22 cellular contexts compared by ENCODE assay signal in the genomic region with DNA sequence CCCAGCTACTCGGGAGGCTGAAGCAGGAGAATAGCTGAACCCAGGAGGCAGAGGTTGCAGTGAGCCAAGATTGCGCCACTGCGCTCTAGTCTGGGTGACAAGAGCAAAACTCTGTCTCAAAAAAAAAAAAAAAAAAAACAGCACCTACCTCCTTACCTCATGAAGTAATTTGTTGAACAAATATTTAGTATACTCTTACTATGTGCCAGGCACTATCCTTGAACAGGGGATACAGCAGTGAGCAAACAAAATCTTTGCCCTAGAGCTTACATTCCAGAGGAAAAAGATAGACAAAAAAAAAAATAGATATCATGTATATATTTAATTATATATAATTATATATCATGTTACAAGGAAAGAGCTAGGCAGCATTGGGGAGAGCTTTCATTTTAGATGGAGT.
"Had no signal": no experiment of that assay in that cellular context is flagged by ENCODE, and none has a peak within 500 bp of the region (broad histone marks: within the 10 kb centered on the region; RNA-seq: fewer than 3 reads in every experiment).

No MANE protein-coding gene starts in this region.

- H3K9me3 Mint-ChIP-seq: activated T-cell treated with anti-CD3 and anti-CD28 coated beads, Interleukin-2, amount 50 U/mL, for 4 hours; central memory CD8-positive, alpha-beta T cell; naive thymus-derived CD8-positive, alpha-beta T cell had no signal

- H3K27ac ChIP-seq: brain microvascular endothelial cell, tibial artery, uterus had no signal

- H3K27me3 Mint-ChIP-seq: central memory CD8-positive, alpha-beta T cell; naive thymus-derived CD8-positive, alpha-beta T cell had no signal

- H3K4me3 ChIP-seq: esophagus squamous epithelium, smooth muscle cell, tibial artery, uterus had no signal

- H3K36me3 Mint-ChIP-seq: naive thymus-derived CD8-positive, alpha-beta T cell had no signal

- H3K9me3 ChIP-seq: esophagus squamous epithelium, tibial artery, uterus had no signal

- H3K4me3 Mint-ChIP-seq: activated T-cell treated with anti-CD3 and anti-CD28 coated beads, Interleukin-2, amount 50 U/mL, for 4 hours had no signal

- H3K27me3 ChIP-seq: brain microvascular endothelial cell, esophagus squamous epithelium, tibial artery, uterus had no signal

- ATAC-seq: activated CD4-positive, CD25-positive, alpha-beta regulatory T cell treated with anti-CD3 and anti-CD28 coated beads, Interleukin-2, amount 50 U/mL, for 24 hours; activated T-cell treated with anti-CD3 and anti-CD28 coated beads, Interleukin-2, amount 50 U/mL, for 4 hours; left cardiac atrium; naive thymus-derived CD8-positive, alpha-beta T cell; sciatic nerve had no signal

- H3K4me2 ChIP-seq: smooth muscle cell had no signal

- H3K36me3 ChIP-seq: brain microvascular endothelial cell, esophagus squamous epithelium, tibial artery, uterus had no signal

- DNase-seq: activated CD4-positive, alpha-beta T cell treated with anti-CD3 and anti-CD28 coated beads, Interleukin-2, amount 50 U/mL, for 1 hour; activated CD8-positive, alpha-beta memory T cell treated with anti-CD3 and anti-CD28 coated beads, Interleukin-2, amount 50 U/mL, for 4 hours; activated effector memory CD4-positive, alpha-beta T cell treated with anti-CD3 and anti-CD28 coated beads, Interleukin-2, amount 50 U/mL, for 16 hours; activated naive CD4-positive, alpha-beta T cell treated with anti-CD3 and anti-CD28 coated beads, Interleukin-2, amount 50 U/mL, for 16 hours; activated T-cell treated with anti-CD3 and anti-CD28 coated beads, Interleukin-2, amount 50 U/mL, for 4 hours; aorta; brain microvascular endothelial cell; cortex of kidney; effector CD8-positive, alpha-beta T cell; esophagus squamous epithelium; left cardiac atrium; mesendoderm; naive thymus-derived CD8-positive, alpha-beta T cell; stimulated activated CD4-positive, alpha-beta T cell treated with anti-CD3 and anti-CD28 coated beads, Interleukin-4, amount 100 ng/mL, for 4 hours; stimulated activated naive CD4-positive, alpha-beta T cell; T1000; tibial artery; uterus had no signal
